In genomic region chr6:93919365-93919764, GRCh38 we compare ENCODE assay signal across 18 cellular contexts.
DNase-seq lines count a peak whose midpoint lies in the region; TF ChIP-seq lines count a peak whose summit lies in the region.
"Had no signal": no experiment of that assay in that cellular context is flagged by ENCODE, and none has a peak within 500 bp of the region (broad histone marks: within the 10 kb centered on the region; RNA-seq: fewer than 3 reads in every experiment).

No MANE protein-coding gene starts in this region.

- H3K27me3 Mint-ChIP-seq in progenitor cell of endocrine pancreas, result no peaks in the 10 kb centered on the region
- H3K27me3 Mint-ChIP-seq: CD4-positive, alpha-beta memory T cell had no signal

- H3K9me3 ChIP-seq in hepatocyte (ENCODE audit: low read depth) (no peaks in the 10 kb centered on the region), liver (ENCODE audit: control insufficient read depth in 4 of 4, low read length in 3 of 4) (peaks cover 0 to 3% (median 0%) of the 10 kb centered on the region in 4 donors), smooth muscle cell (replicated peaks; ENCODE audit: low read depth) (no peaks in the 10 kb centered on the region), uterus (no peaks in the 10 kb centered on the region)

- H3K79me2 ChIP-seq in hepatocyte, result no peaks in the 10 kb centered on the region
- no peaks in the 10 kb centered on the region for H3K79me2 ChIP-seq in smooth muscle cell (ENCODE audit: low read depth)

- no peaks in the 10 kb centered on the region for H3K9me2 ChIP-seq in hepatocyte (replicated peaks; ENCODE audit: insufficient read depth)

- no peaks in the 10 kb centered on the region for H3K4me1 Mint-ChIP-seq in progenitor cell of endocrine pancreas (ENCODE audit: low read depth)
- H3K4me1 Mint-ChIP-seq: CD4-positive, alpha-beta memory T cell had no signal

- no peaks in the 10 kb centered on the region for H3K36me3 Mint-ChIP-seq in progenitor cell of endocrine pancreas (ENCODE audit: insufficient read depth)
- H3K36me3 Mint-ChIP-seq: CD4-positive, alpha-beta memory T cell had no signal

- H3K9ac ChIP-seq in liver (ENCODE audit: low read depth in 1 of 2, low read length in 2 of 2) (no peak overlapping the region), smooth muscle cell (ENCODE audit: low read depth) (no peak overlapping the region)
- H3K9ac ChIP-seq: GM23248 had no signal

- H3K27ac ChIP-seq in hepatocyte, result peak overlapping the region; percentile 46
- H3K27ac ChIP-seq in liver (ENCODE audit: low read depth in 1 of 2, low read length in 2 of 2), result peak overlapping the region; percentile 71 to 85
- H3K27ac ChIP-seq in smooth muscle cell (ENCODE audit: low read depth), result no peak overlapping the region
- H3K27ac ChIP-seq in uterus, result no peak overlapping the region
- H3K27ac ChIP-seq: GM23248 had no signal

- no peak overlapping the region for H3K27ac Mint-ChIP-seq in progenitor cell of endocrine pancreas
- H3K27ac Mint-ChIP-seq: CD4-positive, alpha-beta memory T cell had no signal

- no peaks in the 10 kb centered on the region for H3K36me3 ChIP-seq in hepatocyte (replicated peaks; ENCODE audit: insufficient read depth, low read depth)
- no peaks in the 10 kb centered on the region for H3K36me3 ChIP-seq in liver (ENCODE audit: control insufficient read depth in 4 of 4, insufficient read depth in 3 of 4, low read depth in 1 of 4, low read length in 3 of 4)
- no peaks in the 10 kb centered on the region for H3K36me3 ChIP-seq in smooth muscle cell (ENCODE audit: low read depth)
- H3K36me3 ChIP-seq in uterus, result no peaks in the 10 kb centered on the region

- no peaks in the 10 kb centered on the region for H3K27me3 ChIP-seq in hepatocyte
- no peaks in the 10 kb centered on the region for H3K27me3 ChIP-seq in liver (ENCODE audit: control insufficient read depth in 4 of 4, insufficient read depth in 4 of 4, low read length in 3 of 4)
- H3K27me3 ChIP-seq in smooth muscle cell (ENCODE audit: low read depth), result no peaks in the 10 kb centered on the region
- H3K27me3 ChIP-seq in uterus, result no peaks in the 10 kb centered on the region

- no peak overlapping the region for H3K4me3 Mint-ChIP-seq in progenitor cell of endocrine pancreas (ENCODE audit: low read depth)
- H3K4me3 Mint-ChIP-seq: CD4-positive, alpha-beta memory T cell had no signal

- no peak for TF ChIP-seq CTCF in hepatocyte (IDR thresholded peaks at IDR 0.05; ENCODE audit: poor library complexity)
- TF ChIP-seq CTCF in liver (IDR thresholded peaks at IDR 0.05; ENCODE audit: low read depth, low read length, missing input control), result no peak
- no peak for TF ChIP-seq CTCF in progenitor cell of endocrine pancreas (IDR thresholded peaks at IDR 0.05; ENCODE audit: unreplicated experiment)
- no peak for TF ChIP-seq CTCF in smooth muscle cell (IDR thresholded peaks at IDR 0.05; ENCODE audit: borderline replicate concordance, insufficient read depth, poor library complexity, severe bottlenecking)
- no peak for TF ChIP-seq CTCF in uterus (IDR thresholded peaks at IDR 0.05)

- no peak overlapping the region for H3K4me2 ChIP-seq in hepatocyte
- H3K4me2 ChIP-seq in smooth muscle cell, result no peak overlapping the region

- H4K20me1 ChIP-seq in hepatocyte (ENCODE audit: insufficient read depth, poor library complexity, severe bottlenecking) (no peaks in the 10 kb centered on the region), smooth muscle cell (ENCODE audit: low read depth) (no peaks in the 10 kb centered on the region)

- H3K4me3 ChIP-seq in hepatocyte, result no peak overlapping the region
- H3K4me3 ChIP-seq in liver (ENCODE audit: low read depth in 1 of 3, low read length in 3 of 3), result no peak overlapping the region
- H3K4me3 ChIP-seq in smooth muscle cell, result no peak overlapping the region
- H3K4me3 ChIP-seq in uterus, result no peak overlapping the region
- H3K4me3 ChIP-seq: GM12878, GM23248 had no signal

- no peaks in the 10 kb centered on the region for H3F3A ChIP-seq in smooth muscle cell (ENCODE audit: low read depth)

- DNase-seq in HuH-7 (ENCODE audit: low spot score) (peak; percentile 6), hepatocyte (ENCODE audit: low spot score) (peak; percentile 11), progenitor cell of endocrine pancreas (ENCODE audit: low spot score, unreplicated experiment) (no peak), smooth muscle cell (lab: John Stamatoyannopoulos, UW; ENCODE audit: unreplicated experiment) (no peak), uterus (no peak)
- no peak for DNase-seq in stimulated activated CD4-positive, alpha-beta T cell treated with anti-CD3 and anti-CD28 coated beads, Interleukin-12 subunit alpha, Interleukin-12 subunit beta, amount 100 ng/mL, for 4 hours
- DNase-seq: C1 segment of cervical spinal cord; Calu3; CD4-positive, alpha-beta memory T cell; COR-L47; DMS79; EL; GDM1; GM23248; H7; HCEC 1CT had no signal

- H3K9me3 Mint-ChIP-seq in progenitor cell of endocrine pancreas (ENCODE audit: low read depth), result peaks cover 6% of the 10 kb centered on the region

- intact Hi-C loops in uterus (cut with DNase I; ENCODE audit: low total_unique reads), result no loop called here

- peak in 1 of 2 donors; percentile 34 for TF ChIP-seq RAD21 in liver (IDR thresholded peaks at IDR 0.05)

- H2AFZ ChIP-seq in hepatocyte, result no peak overlapping the region
- H2AFZ ChIP-seq in smooth muscle cell (ENCODE audit: low read depth), result no peak overlapping the region
- H2AFZ ChIP-seq: GM23248 had no signal

- H3K4me1 ChIP-seq in hepatocyte (ENCODE audit: insufficient read depth) (no peaks in the 10 kb centered on the region), liver (ENCODE audit: control insufficient read depth in 4 of 4, insufficient read depth in 4 of 4, low read length in 3 of 4) (peaks cover 0 to 4% (median 0%) of the 10 kb centered on the region in 4 donors), smooth muscle cell (ENCODE audit: low read depth) (no peaks in the 10 kb centered on the region), uterus (no peaks in the 10 kb centered on the region)

- WGBS in hepatocyte (ENCODE audit: low lambda C conversion rate, missing lambda C conversion rate), result 85% methylated on average over 1 of the region's 1 CpG
- 33% methylated on average over 1 of the region's 1 CpG for WGBS in liver
- WGBS in smooth muscle cell (ENCODE audit: low lambda C conversion rate), result 97% methylated on average over 1 of the region's 1 CpG

- no peak for TF ChIP-seq POLR2A in uterus (IDR thresholded peaks at IDR 0.05)

TF ChIP-seq in liver, 16 proteins besides CTCF, POLR2A, EP300 and RAD21 (continues in another document):
- TF ChIP-seq ZBTB33 (IDR thresholded peaks at IDR 0.05) (peak; percentile 79), EGR1 (IDR thresholded peaks at IDR 0.05; ENCODE audit: low read depth in 2 of 2) (peak in 1 of 2 donors; percentile 20), RXRA (IDR thresholded peaks at IDR 0.05) (peak in 1 of 2 donors; percentile 67), MAX (IDR thresholded peaks at IDR 0.05) (peak; percentile 61), HNF4G (IDR thresholded peaks at IDR 0.05) (peak; percentile 47), NR2F2 (IDR thresholded peaks at IDR 0.05) (no peak), HNF4A (conservative IDR thresholded peaks at IDR 0.05) (peak; percentile 71 to 88), TAF1 (conservative IDR thresholded peaks at IDR 0.05) (no peak), FOXA2 (IDR thresholded peaks at IDR 0.05) (peak; percentile 79), YY1 (IDR thresholded peaks at IDR 0.05) (peak; percentile 78), JUND (IDR thresholded peaks at IDR 0.05) (peak; percentile 39 to 80), SP1 (IDR thresholded peaks at IDR 0.05) (peak; percentile 67), ATF3 (IDR thresholded peaks at IDR 0.05) (peak; percentile 41), GABPA (IDR thresholded peaks at IDR 0.05 in 1 of 2, conservative IDR thresholded peaks at IDR 0.05 in 1 of 2) (no peak), FOXA1 (IDR thresholded peaks at IDR 0.05) (peak; percentile 82)

Comparison
In these comparisons a context has a peak if more than half of its experiments do, and no peak if none do; other contexts are left out.
1. DNase-seq: peak in HuH-7 (single experiment) and hepatocyte (single experiment); none in progenitor cell of endocrine pancreas (single experiment), smooth muscle cell (single experiment), stimulated activated CD4-positive, alpha-beta T cell treated with anti-CD3 and anti-CD28 coated beads, Interleukin-12 subunit alpha, Interleukin-12 subunit beta, amount 100 ng/mL, for 4 hours (single experiment) and uterus (0 of 2).
2. H3K27ac ChIP-seq: peak in hepatocyte (single experiment) and liver (2 of 2); none in smooth muscle cell (single experiment) and uterus (0 of 2).